ENCODE assay signal across 8 cellular contexts in genomic region chr9:128250839-128251558, GRCh38. TPM values are rescaled to one million over a fixed set of nuclear protein-coding genes. Genes with fewer than 3 reads are reported as not detected.
DNase-seq lines count a peak whose midpoint lies in the region; ATAC-seq and TF ChIP-seq lines count a peak whose summit lies in the region.

No MANE protein-coding gene starts in this region.

- peaks cover 0 to 1% of the 10 kb centered on the region in 2 donors for H3K9me3 ChIP-seq in neuronal stem cell (replicated peaks in 1 of 2; ENCODE audit: control insufficient read depth in 2 of 2, insufficient read depth in 1 of 2, low read depth in 1 of 2, low read length in 2 of 2)

- H3K9ac ChIP-seq in neuronal stem cell (ENCODE audit: low read depth, low read length, poor library complexity), result peak overlapping the region; percentile 36

- H3K27ac ChIP-seq in cingulate gyrus (ENCODE audit: low read depth, low read length) (peak overlapping the region; percentile 19), neuronal stem cell (replicated peaks; ENCODE audit: low read length) (no peak overlapping the region)

- H2BK120ac ChIP-seq in neuronal stem cell (ENCODE audit: low read depth, low read length), result no peak overlapping the region

- peaks cover 0 to 3% (median 0%) of the 10 kb centered on the region in 3 experiments for H3K27me3 ChIP-seq in neuronal stem cell (ENCODE audit: control insufficient read depth in 3 of 3, insufficient read depth in 3 of 3, low read depth in 1 of 3, low read length in 3 of 3)

- no peak overlapping the region for H2BK15ac ChIP-seq in neuronal stem cell (ENCODE audit: low read length)

- H3K4me3 ChIP-seq in GM12864 (ENCODE audit: low read depth, low read length) (peak overlapping the region; percentile 31), neuronal stem cell (ENCODE audit: low read length in 2 of 2) (peak overlapping the region in 1 of 2 donors; percentile 70)

- peak overlapping the region; percentile 58 for H2BK12ac ChIP-seq in neuronal stem cell (ENCODE audit: low read length)

- H2AFZ ChIP-seq in neuronal stem cell (ENCODE audit: low read length), result no peak overlapping the region

- H3K36me3 ChIP-seq in neuronal stem cell (replicated peaks in 1 of 2; ENCODE audit: control insufficient read depth in 2 of 2, insufficient read depth in 2 of 2, low read length in 2 of 2), result peaks cover 23 to 38% of the 10 kb centered on the region in 2 donors

- H2AK5ac ChIP-seq in neuronal stem cell (ENCODE audit: low read depth, low read length), result peak overlapping the region; percentile 52

- H2BK5ac ChIP-seq in neuronal stem cell (ENCODE audit: low read length), result no peak overlapping the region

- H3K4ac ChIP-seq in neuronal stem cell (ENCODE audit: low read length), result no peak overlapping the region

- no CpG with 5 or more reads among the region's 38 CpGs for WGBS in neuronal stem cell (ENCODE audit: extremely low coverage in 2 of 2, insufficient read length in 2 of 2, insufficient replicate concordance in 1 of 2), 2 donors

- no peak overlapping the region for H4K8ac ChIP-seq in neuronal stem cell (ENCODE audit: low read depth, low read length)

- TF ChIP-seq CTCF in GM12864 (IDR thresholded peaks at IDR 0.05; ENCODE audit: low read depth, low read length, missing control alignments), result no peak

- H3K4me1 ChIP-seq in neuronal stem cell (ENCODE audit: control insufficient read depth in 2 of 2, insufficient read depth in 1 of 2, low read depth in 1 of 2, low read length in 2 of 2), result peaks cover 3 to 13% of the 10 kb centered on the region in 2 donors

- peaks cover 3% of the 10 kb centered on the region for H3K79me1 ChIP-seq in neuronal stem cell (ENCODE audit: low read depth, low read length)

- peak overlapping the region; percentile 98 for H3K23ac ChIP-seq in neuronal stem cell (ENCODE audit: low read depth, low read length, poor library complexity)

- DNase-seq in GM12864 (ENCODE audit: low read depth) (no peak), neuronal stem cell (ENCODE audit: low spot score) (no peak), NCI-H524 treated with DMSO at 0.1 percent for 48 hours (lab: John Stamatoyannopoulos, UW) (no peak), glomerular visceral epithelial cell (ENCODE audit: extremely low spot score) (no peak)

- peak overlapping the region; percentile 58 for H3K4me2 ChIP-seq in neuronal stem cell (ENCODE audit: insufficient read depth, low read length, poor library complexity, severe bottlenecking)

- H4K91ac ChIP-seq in neuronal stem cell (ENCODE audit: low read depth, low read length, poor library complexity), result peak overlapping the region; percentile 26

- H3K14ac ChIP-seq in neuronal stem cell (ENCODE audit: low read length), result peak overlapping the region; percentile 41

- peak overlapping the region; percentile 87 for H3K18ac ChIP-seq in neuronal stem cell (ENCODE audit: low read length)

- peak; percentile 19 for ATAC-seq in HG03558 (IDR thresholded peaks at IDR 0.05; ENCODE audit: extremely low read depth, unreplicated experiment)
- no peak for ATAC-seq in HG03378 (IDR thresholded peaks at IDR 0.05; ENCODE audit: unreplicated experiment)
- no peak for ATAC-seq in GM19328 (IDR thresholded peaks at IDR 0.05; ENCODE audit: unreplicated experiment)

RNA-seq across cellular contexts. Expression of gene GOLGA2, which starts 24.8 kb away (rescaled TPM):
- 29.3 TPM for polyA plus RNA-seq in neuronal stem cell (2013, experiment 1 of 2)
- 30.6 TPM for polyA plus RNA-seq in neuronal stem cell (2013, experiment 2 of 2)

RNA-seq across cellular contexts. Expression of gene SWI5, which starts 25.1 kb away (rescaled TPM):
- 21.5 TPM for polyA plus RNA-seq in neuronal stem cell (2013, experiment 1 of 2)
- 21.5 TPM for polyA plus RNA-seq in neuronal stem cell (2013, experiment 2 of 2)

RNA-seq across cellular contexts. Expression of gene DNM1, which starts 47.8 kb away (rescaled TPM):
- 46.5 TPM for polyA plus RNA-seq in neuronal stem cell (2013, experiment 1 of 2)
- polyA plus RNA-seq in neuronal stem cell (2013, experiment 2 of 2), result 48.3 TPM

RNA-seq across cellular contexts. Expression of gene CIZ1, which starts 59.6 kb away (rescaled TPM):
- 120 TPM for polyA plus RNA-seq in neuronal stem cell (2013, experiment 1 of 2)
- 119 TPM for polyA plus RNA-seq in neuronal stem cell (2013, experiment 2 of 2)
